Comparison of ENCODE assay signal across 28 cellular contexts in genomic region chr12:25482637-25483036, GRCh38.
DNase-seq lines count a peak whose midpoint lies in the region; ATAC-seq, FAIRE-seq and TF ChIP-seq lines count a peak whose summit lies in the region.
"Had no signal": no experiment of that assay in that cellular context is flagged by ENCODE, and none has a peak within 500 bp of the region (broad histone marks: within the 10 kb centered on the region; RNA-seq: fewer than 3 reads in every experiment).

No MANE protein-coding gene starts in this region.

- TF ChIP-seq CTCF in cardiac muscle cell (IDR thresholded peaks at IDR 0.05; ENCODE audit: low read depth, low read length) (no peak), left ventricle myocardium inferior (IDR thresholded peaks at IDR 0.05; ENCODE audit: borderline replicate concordance) (no peak), keratinocyte (optimal IDR thresholded peaks at IDR 0.05 in 1 of 3, IDR thresholded peaks at IDR 0.05 in 1 of 3, conservative IDR thresholded peaks at IDR 0.05 in 1 of 3; ENCODE audit: extremely low read depth in 1 of 3, insufficient read depth in 2 of 3, low read length in 3 of 3) (no peak)

- no peaks in the 10 kb centered on the region for H4K20me1 ChIP-seq in keratinocyte (ENCODE audit: control insufficient read depth, extremely low read depth, insufficient read depth, low read length)

- dilution Hi-C loops in keratinocyte (cut with MboI; ENCODE audit: extremely low pct_ligation_motif_present, low sequenced_read_pairs) = no loop called here

- H3K27me3 ChIP-seq in cardiac muscle cell = no peaks in the 10 kb centered on the region
- no peaks in the 10 kb centered on the region for H3K27me3 ChIP-seq in left ventricle myocardium inferior (ENCODE audit: low read depth)
- H3K27me3 ChIP-seq in keratinocyte (ENCODE audit: control insufficient read depth, extremely low read depth, insufficient read depth, low read length) = no peaks in the 10 kb centered on the region
- H3K27me3 ChIP-seq: pancreas, upper lobe of left lung had no signal

- FAIRE-seq in keratinocyte (lab: Jason Lieb, UNC) (no peak), GM19239 (lab: Jason Lieb, UNC) (no peak)
- FAIRE-seq: pancreas, RCC 7860 had no signal

- H3K9me3 ChIP-seq in cardiac muscle cell (ENCODE audit: low read depth) = no peaks in the 10 kb centered on the region
- H3K9me3 ChIP-seq in left ventricle myocardium inferior (replicated peaks) = no peaks in the 10 kb centered on the region
- no peaks in the 10 kb centered on the region for H3K9me3 ChIP-seq in keratinocyte (ENCODE audit: control insufficient read depth, low read depth, low read length)
- H3K9me3 ChIP-seq: pancreas, upper lobe of left lung had no signal

- H3K36me3 ChIP-seq in cardiac muscle cell = no peaks in the 10 kb centered on the region
- no peaks in the 10 kb centered on the region for H3K36me3 ChIP-seq in left ventricle myocardium inferior
- H3K36me3 ChIP-seq in keratinocyte (ENCODE audit: control insufficient read depth in 2 of 2, extremely low read depth in 1 of 2, insufficient read depth in 2 of 2, low read length in 2 of 2) = no peaks in the 10 kb centered on the region
- H3K36me3 ChIP-seq: pancreas, upper lobe of left lung had no signal

- peak overlapping the region; percentile 19 for H2AFZ ChIP-seq in keratinocyte (ENCODE audit: control insufficient read depth, low read length)

- H3K27ac ChIP-seq in cardiac muscle cell (no peak overlapping the region), left ventricle myocardium inferior (replicated peaks) (no peak overlapping the region), keratinocyte (ENCODE audit: control insufficient read depth, insufficient read depth, low read length) (no peak overlapping the region)
- H3K27ac ChIP-seq: C4-2B, KMS-11, pancreas, upper lobe of left lung had no signal

- no peaks in the 10 kb centered on the region for H3K79me2 ChIP-seq in keratinocyte (ENCODE audit: control insufficient read depth, insufficient read depth, low read length)

- no peak for ATAC-seq in HG02798 (IDR thresholded peaks at IDR 0.05; ENCODE audit: poor library complexity, unreplicated experiment)
- ATAC-seq: esophagus mucosa; left lobe of liver; natural killer cell treated with Interleukin-12 subunit alpha and Interleukin-12 subunit beta and Interleukin-15 and Interleukin-18, amount 100 ng/mL, for 72 hours; pancreas; right cardiac atrium; WTC11 had no signal

- intact Hi-C loops in left ventricle myocardium inferior (cut with micrococcal nuclease) = no loop called here

- H3K4me1 ChIP-seq in cardiac muscle cell (ENCODE audit: low read depth) = peaks cover 4% of the 10 kb centered on the region
- no peaks in the 10 kb centered on the region for H3K4me1 ChIP-seq in left ventricle myocardium inferior
- no peaks in the 10 kb centered on the region for H3K4me1 ChIP-seq in keratinocyte (ENCODE audit: control insufficient read depth, extremely low read depth, insufficient read depth, low read length)
- H3K4me1 ChIP-seq: pancreas, upper lobe of left lung had no signal

- no peak overlapping the region for H3K4me2 ChIP-seq in keratinocyte (ENCODE audit: control insufficient read depth, extremely low read depth, insufficient read depth, low read depth, low read length)
- H3K4me2 ChIP-seq: KMS-11 had no signal

- DNase-seq in cardiac muscle cell (ENCODE audit: low read depth in 1 of 2, low spot score in 1 of 2) (peak; percentile 7 to 23), left ventricle myocardium inferior (no peak), SK-N-DZ (ENCODE audit: low spot score) (peak; percentile 44), keratinocyte (ENCODE audit: low read depth, low spot score) (no peak), SHP77 (lab: John Stamatoyannopoulos, UW) (no peak), GM19239 (ENCODE audit: insufficient read length, low spot score) (no peak)
- DNase-seq in activated CD4-positive, CD25-positive, alpha-beta regulatory T cell treated with anti-CD3 and anti-CD28 coated beads, Interleukin-2, amount 50 U/mL, for 72 hours = no peak
- DNase-seq: ACHN; activated CD4-positive, alpha-beta T cell treated with anti-CD3 and anti-CD28 coated beads, Interleukin-2, amount 50 U/mL, for 4 hours; activated naive CD8-positive, alpha-beta T cell treated with anti-CD3 and anti-CD28 coated beads, Interleukin-2, amount 10 ng/mL, durations not matched to agents 7 days and 5 days; effector CD4-positive, alpha-beta T cell; glutamatergic neuron; HCEC 1CT; midbrain; NCI-H2029 treated with DMSO at 0.1 percent for 48 hours; NCI-H446; pancreas; right cardiac atrium; stimulated activated CD8-positive, alpha-beta memory T cell treated with anti-CD3 and anti-CD28 coated beads, Interleukin-4, amount 100 ng/mL, for 48 hours; upper lobe of left lung had no signal

- no peak overlapping the region for H3K9ac ChIP-seq in keratinocyte (ENCODE audit: control insufficient read depth, extremely low read depth, insufficient read depth, low read length)
- H3K9ac ChIP-seq: KMS-11 had no signal

- H3K9me1 ChIP-seq in keratinocyte (ENCODE audit: control insufficient read depth, extremely low read depth, insufficient read depth, low read length) = no peaks in the 10 kb centered on the region

- H3K4me3 ChIP-seq in cardiac muscle cell (no peak overlapping the region), left ventricle myocardium inferior (no peak overlapping the region), keratinocyte (ENCODE audit: control insufficient read depth in 2 of 3, extremely low read depth in 1 of 3, insufficient read depth in 2 of 3, low read depth in 1 of 3, low read length in 3 of 3) (no peak overlapping the region)
- H3K4me3 ChIP-seq: pancreas, upper lobe of left lung had no signal

Comparison
In these comparisons a context has a peak if more than half of its experiments do, and no peak if none do; other contexts are left out.
1. DNase-seq: peak in cardiac muscle cell (2 of 2) and SK-N-DZ (single experiment); none in left ventricle myocardium inferior (single experiment), keratinocyte (single experiment), SHP77 (0 of 2), GM19239 (single experiment) and activated CD4-positive, CD25-positive, alpha-beta regulatory T cell treated with anti-CD3 and anti-CD28 coated beads, Interleukin-2, amount 50 U/mL, for 72 hours (single experiment).